In genomic region chrX:10769165-10769564, GRCh38 we compare ENCODE assay signal across 8 cellular contexts.
DNase-seq lines count a peak whose midpoint lies in the region; ATAC-seq, FAIRE-seq and TF ChIP-seq lines count a peak whose summit lies in the region.

No MANE protein-coding gene starts in this region.

- WGBS in ectodermal cell, 2 experiments: 8 to 9% methylated on average over 2 to 3 of the region's 3 CpGs

- H3K36me3 ChIP-seq in ectodermal cell (ENCODE audit: control insufficient read depth, insufficient read depth, low read length) (no peaks in the 10 kb centered on the region), neuron (ENCODE audit: insufficient read depth, low read length) (no peaks in the 10 kb centered on the region)

- H3K4me1 ChIP-seq in ectodermal cell (ENCODE audit: control insufficient read depth, insufficient read depth, low read length): peaks cover 13% of the 10 kb centered on the region
- H3K4me1 ChIP-seq in neuron (ENCODE audit: insufficient read depth, low read length): peaks cover 14% of the 10 kb centered on the region

- no peak overlapping the region for H2AFZ ChIP-seq in neuron (ENCODE audit: low read depth, low read length)

- peak overlapping the region; percentile 95 for H3K27ac ChIP-seq in ectodermal cell (ENCODE audit: insufficient read depth, low read depth, low read length, poor library complexity, severe bottlenecking)

- in situ Hi-C loops in GM13976 (cut with MboI; ENCODE audit: low sequenced_read_pairs, unreplicated experiment): no loop called here

- H3K9me3 ChIP-seq in ectodermal cell (ENCODE audit: control insufficient read depth, low read length) (no peaks in the 10 kb centered on the region), neuron (ENCODE audit: low read length) (no peaks in the 10 kb centered on the region)

- FAIRE-seq in A204.1 (lab: Jason Lieb, UNC): peak; percentile 16

- ATAC-seq in HG03565 (IDR thresholded peaks at IDR 0.05; ENCODE audit: unreplicated experiment): peak; percentile 64
- no peak for ATAC-seq in HG03460 (IDR thresholded peaks at IDR 0.05; ENCODE audit: unreplicated experiment)
- ATAC-seq in activated CD4-positive, CD25-positive, alpha-beta regulatory T cell treated with anti-CD3 and anti-CD28 coated beads, Interleukin-2, amount 50 U/mL, for 24 hours: no peak

- TF ChIP-seq CTCF in GM13976 (IDR thresholded peaks at IDR 0.05; ENCODE audit: borderline replicate concordance, control extremely low read depth, extremely low read depth, insufficient read depth, missing control alignments): peak; percentile 51

- H3K27me3 ChIP-seq in ectodermal cell (ENCODE audit: control insufficient read depth, insufficient read depth, low read length, poor library complexity, severe bottlenecking): no peaks in the 10 kb centered on the region
- no peaks in the 10 kb centered on the region for H3K27me3 ChIP-seq in neuron (ENCODE audit: insufficient read depth, low read length)

- H3K4me3 ChIP-seq in ectodermal cell (ENCODE audit: insufficient read depth, low read depth, low read length) (no peak overlapping the region), neuron (ENCODE audit: low read length) (peak overlapping the region; percentile 38)

- DNase-seq in GM13976 (ENCODE audit: low spot score): peak; percentile 42
- DNase-seq in NCI-H526 treated with DMSO at 0.1 percent for 48 hours (lab: John Stamatoyannopoulos, UW): peak; percentile 17
